ENCODE assay signal across 1 cellular context in genomic region chr12:87954028-87954427, GRCh38.
TF ChIP-seq lines count a peak whose summit lies in the region.

No MANE protein-coding gene starts in this region.

TF ChIP-seq in HEK293, 187 proteins besides CTCF, POLR2A, EP300 and RAD21:
- TF ChIP-seq ZNF518A (tag by site-specific recombination; conservative IDR thresholded peaks at IDR 0.05; ENCODE audit: low read depth) (peak; percentile 65), ZNF394 (tag by site-specific recombination; IDR thresholded peaks at IDR 0.05; ENCODE audit: borderline replicate concordance) (peak; percentile 61; the same call in 1 of the 2 replicates), ZBTB8A (tag by site-specific recombination; IDR thresholded peaks at IDR 0.05) (peak; percentile 30; the same call in 1 of the 2 replicates), ZNF426 (tag by site-specific recombination; IDR thresholded peaks at IDR 0.05) (peak; percentile 51), ZNF138 (tag by site-specific recombination; IDR thresholded peaks at IDR 0.05; ENCODE audit: borderline replicate concordance) (0 out of 2 replicates have a peak, but pooled peaks have one; percentile 32), ZNF623 (tag by site-specific recombination; IDR thresholded peaks at IDR 0.05) (peak; percentile 27; the same call in 1 of the 2 replicates), ZBTB11 (tag by site-specific recombination; conservative IDR thresholded peaks at IDR 0.05; ENCODE audit: low read depth) (peak; percentile 46; the same call in 1 of the 2 replicates), ZNF140 (tag by site-specific recombination; IDR thresholded peaks at IDR 0.05) (peak; percentile 38; the same call in 1 of the 2 replicates), ZNF555 (tag by site-specific recombination; conservative IDR thresholded peaks at IDR 0.05) (peak; percentile 44), ZNF266 (tag by site-specific recombination; IDR thresholded peaks at IDR 0.05; ENCODE audit: low read depth) (0 out of 2 replicates have a peak, but pooled peaks have one; percentile 34)
